Comparison of ENCODE assay signal across 19 cellular contexts in the genomic region with DNA sequence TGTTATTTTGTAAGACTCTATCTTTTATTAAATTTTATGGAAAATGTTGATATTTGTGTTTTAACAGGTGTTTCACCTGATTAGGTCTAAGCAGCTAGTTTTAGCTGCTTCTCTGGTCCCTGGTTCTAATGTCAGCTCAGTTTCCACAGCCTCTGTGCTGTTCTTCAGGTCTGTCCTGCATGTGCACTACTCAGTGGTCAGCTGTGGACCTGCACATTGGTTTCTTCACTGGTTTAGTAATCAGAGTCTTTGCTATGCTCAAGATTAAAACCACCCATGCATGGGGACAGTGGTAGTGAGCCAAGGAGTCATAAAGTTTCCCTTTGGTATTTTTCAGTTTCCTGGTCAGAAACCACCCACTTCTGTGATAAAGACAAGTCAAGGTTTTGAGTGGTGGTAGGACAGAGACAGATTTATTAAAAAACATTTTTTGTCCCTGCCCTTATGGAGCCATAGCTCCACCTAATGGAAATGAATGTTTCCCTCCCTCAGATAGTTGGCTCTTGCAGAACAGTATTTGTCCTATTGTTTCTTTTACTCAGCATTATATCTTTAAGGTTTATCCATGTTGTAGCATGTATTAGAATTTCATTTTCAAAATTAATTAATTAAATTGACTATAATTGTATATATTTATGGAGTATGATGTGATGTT. TPM values are rescaled to one million over a fixed set of nuclear protein-coding genes. Genes with fewer than 3 reads are reported as not detected.
DNase-seq lines count a peak whose midpoint lies in the region; ATAC-seq and TF ChIP-seq lines count a peak whose summit lies in the region.
"Had no signal": no experiment of that assay in that cellular context is flagged by ENCODE, and none has a peak within 500 bp of the region (broad histone marks: within the 10 kb centered on the region; RNA-seq: fewer than 3 reads in every experiment).

No MANE protein-coding gene starts in this region.

- peak; percentile 67 for ATAC-seq in HCT116
- ATAC-seq: heart right ventricle had no signal

- peak; percentile 27 for TF ChIP-seq CTCF in BE2C (IDR thresholded peaks at IDR 0.05; ENCODE audit: low read depth, low read length)
- TF ChIP-seq CTCF in HCT116 (IDR thresholded peaks at IDR 0.05 in 2 of 3, conservative IDR thresholded peaks at IDR 0.05 in 1 of 3; ENCODE audit: borderline replicate concordance in 1 of 3, insufficient read depth in 1 of 3, low read depth in 2 of 3, low read length in 2 of 3): peak; percentile 13 to 31 (median 18); a peak in 2 of 6 replicates
- 0 out of 2 replicates have a peak, but pooled peaks have one; percentile 30 for TF ChIP-seq CTCF in PC-9 (conservative IDR thresholded peaks at IDR 0.05)
- TF ChIP-seq CTCF in endodermal cell (conservative IDR thresholded peaks at IDR 0.05): peak; percentile 33
- no peak for TF ChIP-seq CTCF in GM10266 (IDR thresholded peaks at IDR 0.05; ENCODE audit: control insufficient read depth, insufficient read depth, low read depth, missing control alignments)

- H4K20me1 ChIP-seq in HCT116 (ENCODE audit: insufficient read depth) (no peaks in the 10 kb centered on the region), PC-9 (ENCODE audit: insufficient read depth) (no peaks in the 10 kb centered on the region)
- H4K20me1 ChIP-seq: BLaER1 had no signal

- H3K27ac Mint-ChIP-seq in endodermal cell: no peak overlapping the region
- H3K27ac Mint-ChIP-seq: activated B cell treated with CpG ODN at 0.5 μM for 24 hours, neural progenitor cell had no signal

- CTCF ChIA-PET in HCT116 (lab: Charles Lee) (interaction anchor here (0.6 to 1.4 kb wide), 5 partner anchors 31 to 262 kb away, joined by 3 to 9 read pairs (median 3); partner anchors contain the start of gene VBP1), PC-9 (lab: Charles Lee) (no interaction called here)

- H3K9ac ChIP-seq in HCT116 (ENCODE audit: low read length) (no peak overlapping the region), endodermal cell (ENCODE audit: extremely low read depth, low read length, poor library complexity, severe bottlenecking) (no peak overlapping the region)
- H3K9ac ChIP-seq: BLaER1, neural progenitor cell had no signal

- intact Hi-C loops in HCT116 (cut with micrococcal nuclease) (no loop called here), PC-9 (cut with micrococcal nuclease; ENCODE audit: unreplicated experiment) (loop anchor here (1.0 to 5.0 kb wide), 2 partner anchors 198 to 262 kb away; no protein-coding TSS in a partner anchor)

- POLR2A ChIA-PET in HCT116 (lab: Charles Lee) (no interaction called here), PC-9 (lab: Charles Lee; ENCODE audit: unreplicated experiment) (no interaction called here)

- H3K27me3 ChIP-seq in BE2C (no peaks in the 10 kb centered on the region), HCT116 (ENCODE audit: insufficient read depth, low read length) (no peaks in the 10 kb centered on the region), PC-9 (ENCODE audit: insufficient read depth, low read depth) (no peaks in the 10 kb centered on the region), endodermal cell (ENCODE audit: control insufficient read depth, insufficient read depth, low read length, poor library complexity, severe bottlenecking) (no peaks in the 10 kb centered on the region)
- H3K27me3 ChIP-seq: colonic mucosa, heart right ventricle, neural progenitor cell, Peyer's patch had no signal

- H3K4me1 Mint-ChIP-seq in endodermal cell: no peaks in the 10 kb centered on the region
- H3K4me1 Mint-ChIP-seq: activated B cell treated with CpG ODN at 0.5 μM for 24 hours, neural progenitor cell had no signal

- H3K36me3 Mint-ChIP-seq in endodermal cell (ENCODE audit: low read depth): no peaks in the 10 kb centered on the region
- H3K36me3 Mint-ChIP-seq: neural progenitor cell had no signal

- no peaks in the 10 kb centered on the region for H3K9me3 ChIP-seq in BE2C
- H3K9me3 ChIP-seq in HCT116 (ENCODE audit: control insufficient read depth in 1 of 2, insufficient read depth in 1 of 2, low read depth in 1 of 2, low read length in 2 of 2): no peaks in the 10 kb centered on the region
- H3K9me3 ChIP-seq in PC-9 (ENCODE audit: insufficient read depth, low read depth): no peaks in the 10 kb centered on the region
- H3K9me3 ChIP-seq in endodermal cell (ENCODE audit: control insufficient read depth, low read length): no peaks in the 10 kb centered on the region
- H3K9me3 ChIP-seq: BLaER1, colonic mucosa, Peyer's patch had no signal

- H3K4me2 ChIP-seq in HCT116 (ENCODE audit: low read length) (no peak overlapping the region), PC-9 (no peak overlapping the region)
- H3K4me2 ChIP-seq: BLaER1, neural progenitor cell had no signal

- H3K79me2 ChIP-seq in HCT116 (ENCODE audit: insufficient read depth, low read length) (no peaks in the 10 kb centered on the region), PC-9 (ENCODE audit: low read depth) (no peaks in the 10 kb centered on the region)

- H3K27me3 Mint-ChIP-seq in endodermal cell (ENCODE audit: insufficient read depth): peaks cover 2% of the 10 kb centered on the region

- no peaks in the 10 kb centered on the region for H3K9me2 ChIP-seq in HCT116 (ENCODE audit: insufficient read depth)
- H3K9me2 ChIP-seq in PC-9 (ENCODE audit: insufficient read depth): no peaks in the 10 kb centered on the region

- no peaks in the 10 kb centered on the region for H3K36me3 ChIP-seq in BE2C
- H3K36me3 ChIP-seq in HCT116 (ENCODE audit: control insufficient read depth in 1 of 2, insufficient read depth in 2 of 2, low read length in 2 of 2): no peaks in the 10 kb centered on the region
- no peaks in the 10 kb centered on the region for H3K36me3 ChIP-seq in PC-9 (ENCODE audit: low read depth)
- H3K36me3 ChIP-seq in endodermal cell (ENCODE audit: control insufficient read depth, insufficient read depth, low read length): no peaks in the 10 kb centered on the region
- H3K36me3 ChIP-seq: BLaER1, colonic mucosa, heart right ventricle, neural progenitor cell, Peyer's patch had no signal

- H3K4me3 Mint-ChIP-seq in endodermal cell: no peak overlapping the region
- H3K4me3 Mint-ChIP-seq: activated B cell treated with CpG ODN at 0.5 μM for 24 hours, neural progenitor cell had no signal

- peak; percentile 58 for TF ChIP-seq RAD21 in HCT116 (IDR thresholded peaks at IDR 0.05; ENCODE audit: low read depth)

- RAD21 ChIA-PET in HCT116 (lab: Charles Lee; ENCODE audit: low non-redundant PET in 1 of 2, low total read pairs in 2 of 2, uncharacterized antibody in 2 of 2, unreplicated experiment in 2 of 2): interaction anchor here in 1 of 2 experiments (0.6 to 0.9 kb wide), 2 partner anchors 131 to 262 kb away, joined by 3 read pairs; no protein-coding TSS in a partner anchor

- no peaks in the 10 kb centered on the region for H3F3A ChIP-seq in PC-9 (ENCODE audit: insufficient read depth, low read depth)

- H2AFZ ChIP-seq in HCT116 (ENCODE audit: low read depth, low read length, poor library complexity, severe bottlenecking) (no peak overlapping the region), PC-9 (no peak overlapping the region)
- H2AFZ ChIP-seq: neural progenitor cell had no signal

- H3K27ac ChIP-seq in HCT116 (ENCODE audit: low read depth, low read length): no peak overlapping the region
- no peak overlapping the region for H3K27ac ChIP-seq in PC-9
- no peak overlapping the region for H3K27ac ChIP-seq in endodermal cell (ENCODE audit: low read depth, low read length)
- H3K27ac ChIP-seq: BLaER1, colonic mucosa, epithelial cell of prostate, heart right ventricle, neural progenitor cell, Peyer's patch had no signal

- H3K4me3 ChIP-seq in BE2C (ENCODE audit: low read depth, low read length) (no peak overlapping the region), HCT116 (replicated peaks in 1 of 2; ENCODE audit: low read depth in 1 of 2, low read length in 2 of 2) (no peak overlapping the region), PC-9 (no peak overlapping the region), endodermal cell (ENCODE audit: low read length) (no peak overlapping the region)
- H3K4me3 ChIP-seq: BLaER1, colonic mucosa, heart right ventricle, neural progenitor cell, Peyer's patch had no signal

- TF ChIP-seq POLR2A in HCT116 (IDR thresholded peaks at IDR 0.05; ENCODE audit: borderline replicate concordance, extremely low read depth, insufficient read depth, insufficient read length): no peak

- H3K9me3 Mint-ChIP-seq in endodermal cell: peaks cover 57% of the 10 kb centered on the region
- H3K9me3 Mint-ChIP-seq: activated B cell treated with CpG ODN at 0.5 μM for 24 hours had no signal

- H3K4me1 ChIP-seq in BE2C (no peaks in the 10 kb centered on the region), HCT116 (ENCODE audit: control insufficient read depth in 1 of 2, insufficient read depth in 2 of 2, low read length in 2 of 2) (no peaks in the 10 kb centered on the region), PC-9 (replicated peaks; ENCODE audit: insufficient read depth) (no peaks in the 10 kb centered on the region), endodermal cell (ENCODE audit: control insufficient read depth, insufficient read depth, low read length) (no peaks in the 10 kb centered on the region)
- H3K4me1 ChIP-seq: BLaER1, colonic mucosa, heart right ventricle, neural progenitor cell, Peyer's patch had no signal

- BruUV-seq in HCT116 (replicated peaks; lab: Mats Ljungman, UMichigan): no TSS peak
- BruUV-seq in PC-9 (replicated peaks; lab: Mats Ljungman, UMichigan): no TSS peak

- DNase-seq in BE2C (no peak), HCT116 (ENCODE audit: low read depth, low spot score) (no peak), PC-9 (no peak), endodermal cell (no peak), NCI-H748 treated with DMSO at 0.1 percent for 48 hours (lab: John Stamatoyannopoulos, UW) (no peak), SKM-1 (lab: John Stamatoyannopoulos, UW; ENCODE audit: unreplicated experiment) (no peak), GM10266 (ENCODE audit: extremely low spot score) (no peak)
- no peak for DNase-seq in activated CD4-positive, alpha-beta T cell treated with anti-CD3 and anti-CD28 coated beads for 4 hours
- DNase-seq: activated B cell treated with CpG ODN at 0.5 μM for 24 hours; activated effector memory CD4-positive, alpha-beta T cell treated with Interleukin-2 at 50 U/mL for 16 hours; colonic mucosa; heart right ventricle; midbrain; NCI-H1417 treated with DMSO at 0.1 percent for 48 hours; NCI-H446 treated with DMSO at 0.1 percent for 48 hours; Peyer's patch had no signal

TF ChIP-seq in HCT116, 20 proteins besides CTCF, POLR2A, EP300 and RAD21:
- TF ChIP-seq FOSL1 (IDR thresholded peaks at IDR 0.05; ENCODE audit: low read depth): no peak
- no peak for TF ChIP-seq JUND (IDR thresholded peaks at IDR 0.05)
- TF ChIP-seq SP1 (IDR thresholded peaks at IDR 0.05; ENCODE audit: low read depth): no peak
- no peak for TF ChIP-seq EGR1 (IDR thresholded peaks at IDR 0.05; ENCODE audit: low read depth)
- no peak for TF ChIP-seq TCF7L2 (IDR thresholded peaks at IDR 0.05; ENCODE audit: borderline replicate concordance, extremely low read depth, insufficient read depth, insufficient read length)
TF ChIP-seq in HCT116: peak in this region for 0.

RNA-seq across cellular contexts. Expression of gene VBP1, which starts 36.8 kb away (rescaled TPM):
- polyA plus RNA-seq in BE2C (2012; ENCODE audit: insufficient read depth, insufficient read length, low read depth): 65.3 TPM
- total RNA-seq in HCT116 (2021; ENCODE audit: unreplicated experiment) (77.3 TPM), PC-9 (2021) (68.9 and 87.8 TPM in 2 replicates), endodermal cell (10 to 100 TPM; 83.5 to 97.0 TPM)
- 15.9 and 31.0 TPM in 2 replicates for polyA plus RNA-seq in HCT116 (2012)
- 91.5 TPM for polyA plus RNA-seq in endodermal cell (2013, experiment 1 of 2)
- 96.3 TPM for polyA plus RNA-seq in endodermal cell (2013, experiment 2 of 2)
